ENCODE assay signal across 21 cellular contexts in the genomic region with DNA sequence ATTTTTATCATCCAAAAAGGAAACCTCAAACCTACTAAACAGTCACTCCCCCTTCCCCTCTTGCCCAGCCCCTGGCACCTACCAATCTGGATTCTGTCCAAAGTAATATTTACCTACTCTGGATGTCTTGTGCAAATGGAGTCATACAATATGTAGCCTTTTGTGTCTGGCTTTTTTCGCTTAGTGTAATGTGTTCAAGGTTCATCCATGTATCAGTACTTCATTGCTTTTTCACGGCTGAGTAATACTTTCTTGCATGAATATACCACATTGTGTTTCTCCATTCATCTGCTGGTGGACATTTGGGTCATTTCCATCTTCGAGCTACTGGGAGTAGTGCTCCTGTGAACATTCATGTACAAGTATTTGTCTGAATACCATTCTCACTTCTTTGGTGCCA.
"Had no signal": no experiment of that assay in that cellular context is flagged by ENCODE, and none has a peak within 500 bp of the region (broad histone marks: within the 10 kb centered on the region; RNA-seq: fewer than 3 reads in every experiment).

No MANE protein-coding gene starts in this region.

- H3K4me3 ChIP-seq: cardiac muscle cell, mucosa of descending colon, neural progenitor cell, ovary, psoas muscle, skin epidermis, tibial nerve had no signal

- DNase-seq: activated B cell treated with CpG ODN at 0.5 μM for 24 hours; activated CD4-positive, alpha-beta memory T cell treated with anti-CD3 and anti-CD28 coated beads for 36 hours; activated CD4-positive, alpha-beta T cell treated with anti-CD3 and anti-CD28 coated beads for 4 hours; activated naive CD4-positive, alpha-beta T cell; activated naive CD8-positive, alpha-beta T cell treated with anti-CD3 and anti-CD28 coated beads, Interleukin-2, amount 10 ng/mL, durations not matched to agents 7 days and 5 days; activated T-cell treated with anti-CD3 and anti-CD28 coated beads for 4 hours; amygdala; dermis blood vessel endothelial cell; effector memory CD4-positive, alpha-beta T cell; mucosa of descending colon; naive thymus-derived CD4-positive, alpha-beta T cell; ovary; psoas muscle; right cardiac atrium; stimulated activated naive CD8-positive, alpha-beta T cell treated with anti-CD3 and anti-CD28 coated beads, Interleukin-15, Interleukin-2, amounts not matched to agents 100 U/mL and 50 U/mL, for 24 hours; substantia nigra had no signal

- H3K4me2 ChIP-seq: neural progenitor cell had no signal

- H3K27ac ChIP-seq: cardiac muscle cell, neural progenitor cell, ovary, psoas muscle, tibial nerve had no signal

- H3K9me3 ChIP-seq: mucosa of descending colon, ovary, psoas muscle, tibial nerve had no signal

- H3K9ac ChIP-seq: neural progenitor cell had no signal

- ATAC-seq: activated T-helper 17 cell treated with anti-CD3 and anti-CD28 coated beads, Interleukin-2, amount 50 U/mL, for 72 hours; mucosa of descending colon; naive thymus-derived CD4-positive, alpha-beta T cell; psoas muscle; right cardiac atrium; stimulated activated naive CD8-positive, alpha-beta T cell treated with anti-CD3 and anti-CD28 coated beads, Interleukin-15, Interleukin-2, amounts not matched to agents 100 U/mL and 50 U/mL, for 24 hours had no signal

- H3K36me3 ChIP-seq: cardiac muscle cell, neural progenitor cell, ovary, tibial nerve had no signal

- H3K27me3 ChIP-seq: cardiac muscle cell, neural progenitor cell, ovary, tibial nerve had no signal
